In genomic region chr12:2017724-2018337, GRCh38 we compare ENCODE assay signal across 1 cellular context.
TF ChIP-seq lines count a peak whose summit lies in the region.

No MANE protein-coding gene starts in this region.

TF ChIP-seq in H1, 55 proteins besides CTCF, POLR2A, EP300 and RAD21 (continued from another document):
- TF ChIP-seq TEAD4 (IDR thresholded peaks at IDR 0.05; ENCODE audit: low read depth, low read length) (no peak), BCL11A (IDR thresholded peaks at IDR 0.05; ENCODE audit: low read depth in 2 of 2, low read length in 2 of 2) (no peak), TAF7 (optimal IDR thresholded peaks at IDR 0.05; ENCODE audit: borderline replicate concordance, low read depth, low read length) (no peak), ASH2L (IDR thresholded peaks at IDR 0.05; ENCODE audit: low read length) (no peak), SP1 (IDR thresholded peaks at IDR 0.05; ENCODE audit: low read depth, low read length) (no peak), GABPA (IDR thresholded peaks at IDR 0.05; ENCODE audit: borderline replicate concordance, insufficient read depth, low read length) (no peak), SRF (IDR thresholded peaks at IDR 0.05; ENCODE audit: low read depth, low read length) (no peak)
